9 cellular contexts compared by ENCODE assay signal in genomic region chr10:126905776-126906703, GRCh38. TPM values are rescaled to one million over a fixed set of nuclear protein-coding genes. Genes with fewer than 3 reads are reported as not detected.
DNase-seq lines count a peak whose midpoint lies in the region; ATAC-seq and TF ChIP-seq lines count a peak whose summit lies in the region.
"Had no signal": no experiment of that assay in that cellular context is flagged by ENCODE, and none has a peak within 500 bp of the region (broad histone marks: within the 10 kb centered on the region; RNA-seq: fewer than 3 reads in every experiment).

No MANE protein-coding gene starts in this region.

- peak overlapping the region; percentile 61 for H3K9ac ChIP-seq in neural progenitor cell

- no peaks in the 10 kb centered on the region for H3F3A ChIP-seq in neural progenitor cell (ENCODE audit: low read depth)

- H4K20me1 ChIP-seq in neural progenitor cell (ENCODE audit: low read depth), result peaks cover 43% of the 10 kb centered on the region

- no peaks in the 10 kb centered on the region for H3K4me1 ChIP-seq in BE2C
- H3K4me1 ChIP-seq in SJSA1 (replicated peaks), result peaks cover 59% of the 10 kb centered on the region
- H3K4me1 ChIP-seq in neural progenitor cell, result no peaks in the 10 kb centered on the region

- H3K27ac ChIP-seq in SJSA1 (peak overlapping the region; percentile 93), neural progenitor cell (no peak overlapping the region)

- H2AFZ ChIP-seq in neural progenitor cell (replicated peaks), result peak overlapping the region; percentile 73

- H3K36me3 ChIP-seq in BE2C (no peaks in the 10 kb centered on the region), SJSA1 (peaks cover 20% of the 10 kb centered on the region), neural progenitor cell (no peaks in the 10 kb centered on the region)

- ATAC-seq in GM21526 (IDR thresholded peaks at IDR 0.05; ENCODE audit: low FRiP score, unreplicated experiment) (no peak), HG02852 (IDR thresholded peaks at IDR 0.05; ENCODE audit: unreplicated experiment) (no peak)

- H3K4me1 Mint-ChIP-seq in neural progenitor cell, result peaks cover 20% of the 10 kb centered on the region

- peaks cover 13% of the 10 kb centered on the region for H3K27me3 Mint-ChIP-seq in neural progenitor cell (ENCODE audit: insufficient read depth, low read depth)

- no peaks in the 10 kb centered on the region for H3K9me3 Mint-ChIP-seq in neural progenitor cell
- H3K9me3 Mint-ChIP-seq: activated naive CD4-positive, alpha-beta T cell treated with anti-CD3 and anti-CD28 coated beads, Interleukin-2, amount 50 U/mL, for 72 hours had no signal

- peaks cover 61% of the 10 kb centered on the region for H3K79me2 ChIP-seq in neural progenitor cell (ENCODE audit: low read depth)

- TF ChIP-seq CTCF in BE2C (IDR thresholded peaks at IDR 0.05; ENCODE audit: low read depth, low read length) (no peak), fibroblast of villous mesenchyme (IDR thresholded peaks at IDR 0.05; ENCODE audit: insufficient read depth, low read depth, low read length) (no peak), neural progenitor cell (IDR thresholded peaks at IDR 0.05) (no peak)

- no peaks in the 10 kb centered on the region for H3K27me3 ChIP-seq in BE2C
- H3K27me3 ChIP-seq in SJSA1 (replicated peaks), result no peaks in the 10 kb centered on the region
- no peaks in the 10 kb centered on the region for H3K27me3 ChIP-seq in neural progenitor cell

- H3K4me3 Mint-ChIP-seq in neural progenitor cell, result peak overlapping the region; percentile 94

- H3K27ac Mint-ChIP-seq in neural progenitor cell, result peak overlapping the region; percentile 85
- H3K27ac Mint-ChIP-seq: activated naive CD4-positive, alpha-beta T cell treated with anti-CD3 and anti-CD28 coated beads, Interleukin-2, amount 50 U/mL, for 72 hours had no signal

- H3K36me3 Mint-ChIP-seq in neural progenitor cell, result peaks cover 5% of the 10 kb centered on the region

- H3K9me3 ChIP-seq in BE2C, result no peaks in the 10 kb centered on the region
- H3K9me3 ChIP-seq in SJSA1 (replicated peaks), result peaks cover 9% of the 10 kb centered on the region; the same call in 1 of the 2 replicates
- no peaks in the 10 kb centered on the region for H3K9me3 ChIP-seq in neural progenitor cell (ENCODE audit: low read depth)

- H3K4me3 ChIP-seq in BE2C (ENCODE audit: low read depth, low read length), result peak overlapping the region; percentile 47
- H3K4me3 ChIP-seq in SJSA1, result peak overlapping the region; percentile 92
- H3K4me3 ChIP-seq in fibroblast of villous mesenchyme (ENCODE audit: low read depth, low read length), result peak overlapping the region; percentile 82
- H3K4me3 ChIP-seq in neural progenitor cell, result peak overlapping the region; percentile 97

- peak overlapping the region; percentile 89 for H3K4me2 ChIP-seq in neural progenitor cell

- no peak for DNase-seq in BE2C
- DNase-seq in SJSA1 (ENCODE audit: low read depth in 1 of 2, low spot score in 2 of 2), result peak; percentile 70 to 81
- DNase-seq in fibroblast of villous mesenchyme (ENCODE audit: low read depth), result peak; percentile 41
- peak; percentile 81 for DNase-seq in neural progenitor cell (ENCODE audit: low spot score)
- DNase-seq in NCI-H1694 (lab: John Stamatoyannopoulos, UW), result no peak
- no peak for DNase-seq in SHP77 treated with DMSO at 0.1 percent for 48 hours (lab: John Stamatoyannopoulos, UW)

RNA-seq across cellular contexts. Expression of gene DOCK1, which starts 0.8 kb away (rescaled TPM):
- 9.0 TPM for polyA plus RNA-seq in BE2C (2012; ENCODE audit: insufficient read depth, insufficient read length, low read depth)
- 50.8 and 60.4 TPM in 2 replicates for total RNA-seq in SJSA1 (2014; rRNA removed; shearing (Covaris generic))
- total RNA-seq in fibroblast of villous mesenchyme (87.9 and 99.7 TPM in 2 replicates), neural progenitor cell (ENCODE audit: low replicate concordance) (67.0 and 72.6 TPM in 2 replicates)

Comparison
In these comparisons a context has a peak if more than half of its experiments do, and no peak if none do; other contexts are left out.
1. DNase-seq: peak in SJSA1 (2 of 2), fibroblast of villous mesenchyme (single experiment) and neural progenitor cell (single experiment); none in BE2C (single experiment), NCI-H1694 (single experiment) and SHP77 treated with DMSO at 0.1 percent for 48 hours (single experiment).
2. H3K4me3 ChIP-seq: peak in every context shown above with its lines; median percentile 97 in neural progenitor cell; 92 in SJSA1; 82 in fibroblast of villous mesenchyme; 47 in BE2C.